ENCODE assay signal across 1 cellular context in genomic region chr5:93078082-93079038, GRCh38.
A peak's percentile ranks its signal among the peaks of the same experiment; 100 is the strongest.
TF ChIP-seq lines count a peak whose summit lies in the region.

No MANE protein-coding gene starts in this region.

TF ChIP-seq in A549, 52 proteins besides CTCF, POLR2A, EP300 and RAD21 (continued from another document):
- TF ChIP-seq PBX3 (IDR thresholded peaks at IDR 0.05) (peak; percentile 44; the same call in 1 of the 2 replicates), POLR2AphosphoS2 (conservative IDR thresholded peaks at IDR 0.05; ENCODE audit: low read length) (no peak), BCL3 (IDR thresholded peaks at IDR 0.05) (peak; percentile 73; the same call in 2 of the 3 replicates), RFX5 (IDR thresholded peaks at IDR 0.05) (peak; percentile 51; the same call in 1 of the 2 replicates), JUN (IDR thresholded peaks at IDR 0.05) (peak in 1 of 2 experiments; percentile 86; a peak in 3 of 5 replicates), E2F6 (IDR thresholded peaks at IDR 0.05; ENCODE audit: borderline replicate concordance, low read depth) (no peak), EHF (CRISPR knock-in tag; IDR thresholded peaks at IDR 0.05) (no peak), REST (IDR thresholded peaks at IDR 0.05) (no peak), CEBPB (IDR thresholded peaks at IDR 0.05) (peak in 1 of 2 experiments; percentile 65; a peak in 2 of 4 replicates), MAX (IDR thresholded peaks at IDR 0.05) (peak; percentile 75), RNF2 (IDR thresholded peaks at IDR 0.05; ENCODE audit: borderline replicate concordance, low read depth) (no peak), HOXB5 (CRISPR knock-in tag; IDR thresholded peaks at IDR 0.05) (no peak), FOXS1 (CRISPR knock-in tag; IDR thresholded peaks at IDR 0.05) (0 out of 2 replicates have a peak, but pooled peaks have one; percentile 17), ZSCAN20 (CRISPR knock-in tag; IDR thresholded peaks at IDR 0.05) (no peak), ZFP36 (IDR thresholded peaks at IDR 0.05; ENCODE audit: borderline replicate concordance, partially characterized antibody) (no peak), MAFK (IDR thresholded peaks at IDR 0.05; ENCODE audit: partially characterized antibody) (no peak), NPAS2 (CRISPR knock-in tag; IDR thresholded peaks at IDR 0.05; ENCODE audit: borderline replicate concordance) (no peak), CHD4 (IDR thresholded peaks at IDR 0.05; ENCODE audit: borderline replicate concordance) (no peak), HOXA7 (CRISPR knock-in tag; IDR thresholded peaks at IDR 0.05) (no peak), NFE2L2 (conservative IDR thresholded peaks at IDR 0.05; ENCODE audit: low read length) (no peak), SMC3 (IDR thresholded peaks at IDR 0.05) (peak; percentile 34; the same call in 1 of the 3 replicates), TP53 (CRISPR knock-in tag; IDR thresholded peaks at IDR 0.05) (no peak), ZC3H11A (IDR thresholded peaks at IDR 0.05) (no peak), HES2 (IDR thresholded peaks at IDR 0.05) (no peak)
